In genomic region chr12:16788888-16789790, GRCh38 we compare ENCODE assay signal across 16 cellular contexts.
DNase-seq lines count a peak whose midpoint lies in the region; ATAC-seq, FAIRE-seq and TF ChIP-seq lines count a peak whose summit lies in the region.
"Had no signal": no experiment of that assay in that cellular context is flagged by ENCODE, and none has a peak within 500 bp of the region (broad histone marks: within the 10 kb centered on the region; RNA-seq: fewer than 3 reads in every experiment).

No MANE protein-coding gene starts in this region.

- no peak for TF ChIP-seq CTCF in GM12878 (IDR thresholded peaks at IDR 0.05 in 2 of 3, conservative IDR thresholded peaks at IDR 0.05 in 1 of 3; ENCODE audit: control insufficient read depth in 2 of 3, extremely low read depth in 1 of 3, insufficient read depth in 1 of 3, low read depth in 3 of 3, low read length in 3 of 3)

- no peak overlapping the region for H3K27ac Mint-ChIP-seq in stimulated activated memory B cell treated with anti-CD40 and anti-IgM and Interleukin-4, amounts not matched to agents 10 μg/mL and 1 μg/mL and 100 μg/mL, for 72 hours
- H3K27ac Mint-ChIP-seq: activated naive CD8-positive, alpha-beta T cell; B cell; HFFc6; stimulated activated naive B cell treated with anti-CD40 and anti-IgM and Interleukin-4, amounts not matched to agents 10 μg/mL and 1 μg/mL and 100 μg/mL, for 72 hours had no signal

- H3K27me3 Mint-ChIP-seq in stimulated activated memory B cell treated with anti-CD40 and anti-IgM and Interleukin-4, amounts not matched to agents 10 μg/mL and 1 μg/mL and 100 μg/mL, for 72 hours = no peaks in the 10 kb centered on the region
- H3K27me3 Mint-ChIP-seq: activated naive CD8-positive, alpha-beta T cell; B cell; stimulated activated naive B cell treated with anti-CD40 and anti-IgM and Interleukin-4, amounts not matched to agents 10 μg/mL and 1 μg/mL and 100 μg/mL, for 72 hours had no signal

- H3K9me3 Mint-ChIP-seq in stimulated activated memory B cell treated with anti-CD40 and anti-IgM and Interleukin-4, amounts not matched to agents 10 μg/mL and 1 μg/mL and 100 μg/mL, for 72 hours = peaks cover 7% of the 10 kb centered on the region

- TF ChIP-seq RAD21 in GM12878 (IDR thresholded peaks at IDR 0.05; ENCODE audit: insufficient read depth, low read depth, low read length) = no peak

- no peaks in the 10 kb centered on the region for H3K79me2 ChIP-seq in GM12878 (ENCODE audit: control insufficient read depth, insufficient read depth, low read length)

- ATAC-seq in GM18498 (IDR thresholded peaks at IDR 0.05; ENCODE audit: unreplicated experiment) (peak; percentile 72), GM19467 (IDR thresholded peaks at IDR 0.05; ENCODE audit: unreplicated experiment) (peak; percentile 85), HG03097 (IDR thresholded peaks at IDR 0.05; ENCODE audit: low FRiP score, unreplicated experiment) (peak; percentile 84), GM12878 (peak; percentile 84)
- ATAC-seq in stimulated activated memory B cell treated with anti-CD40 and anti-IgM and Interleukin-4, amounts not matched to agents 10 μg/mL and 1 μg/mL and 100 μg/mL, for 72 hours = no peak
- ATAC-seq: stimulated activated naive B cell treated with anti-CD40 and anti-IgM and Interleukin-4, amounts not matched to agents 10 μg/mL and 1 μg/mL and 100 μg/mL, for 72 hours had no signal

- 52% methylated on average over 12 of the region's 12 CpGs for WGBS in GM12878 (ENCODE audit: insufficient coverage, insufficient replicate concordance, low lambda C conversion rate, missing lambda C conversion rate)

- H3K9me3 ChIP-seq in GM12878 (replicated peaks; ENCODE audit: control insufficient read depth, insufficient read depth, low read length) = no peaks in the 10 kb centered on the region
- H3K9me3 ChIP-seq: esophagus squamous epithelium had no signal

- 0 out of 2 replicates have a peak overlapping the region, but pooled peaks have one; percentile 25 for H3K4me2 ChIP-seq in GM12878 (ENCODE audit: control insufficient read depth, insufficient read depth)

- DNase-seq in GM12878 (ENCODE audit: low read depth, low spot score) = peak; percentile 37
- DNase-seq in stimulated activated CD4-positive, alpha-beta T cell treated with anti-CD3 and anti-CD28 coated beads, Interleukin-4, amount 100 ng/mL, for 4 hours = no peak
- DNase-seq in CD1c-positive myeloid dendritic cell (ENCODE audit: extremely low spot score) = no peak
- no peak for DNase-seq in DMS 273 (lab: John Stamatoyannopoulos, UW; ENCODE audit: unreplicated experiment)
- DNase-seq: esophagus squamous epithelium; HFFc6; midbrain; NCI-H1105; SHP77 treated with DMSO at 0.1 percent for 48 hours; stimulated activated naive B cell treated with anti-CD40 and anti-IgM and Interleukin-4, amounts not matched to agents 10 μg/mL and 1 μg/mL and 100 μg/mL, for 72 hours had no signal

- H3K27ac ChIP-seq in GM12878 (ENCODE audit: control insufficient read depth, insufficient read depth) = no peak overlapping the region
- H3K27ac ChIP-seq: esophagus squamous epithelium had no signal

- SMC1A ChIA-PET in GM12878 (lab: Charles Lee; ENCODE audit: uncharacterized antibody, unreplicated experiment) = interaction anchor here (0.6 to 3.0 kb wide), 35 partner anchors 8 to 403 kb away, joined by 3 to 21 read pairs (median 4); no protein-coding TSS in a partner anchor

- RAD21 ChIA-PET in GM12878 (lab: Charles Lee; ENCODE audit: unreplicated experiment) = interaction anchor here (0.5 to 2.9 kb wide), 15 partner anchors 18 to 1377 kb away, joined by 3 to 12 read pairs (median 5); no protein-coding TSS in a partner anchor

- H3K27me3 ChIP-seq in GM12878 (replicated peaks in 1 of 2; ENCODE audit: control insufficient read depth in 2 of 2, insufficient read depth in 2 of 2, low read length in 1 of 2) = no peaks in the 10 kb centered on the region
- H3K27me3 ChIP-seq: esophagus squamous epithelium had no signal

- no peaks in the 10 kb centered on the region for H3K4me1 ChIP-seq in GM12878 (ENCODE audit: control insufficient read depth, insufficient read depth, low read length)
- H3K4me1 ChIP-seq: esophagus squamous epithelium had no signal

- in situ Hi-C loops in GM12878 (cut with MboI) = no loop called here

- no peak overlapping the region for H3K4me3 ChIP-seq in GM12878
- H3K4me3 ChIP-seq: esophagus squamous epithelium had no signal

- POLR2A ChIA-PET in GM12878 (lab: Charles Lee) = interaction anchor here (0.8 to 1.3 kb wide), 6 partner anchors 22 to 154 kb away, joined by 3 to 5 read pairs (median 3); no protein-coding TSS in a partner anchor

- CTCF ChIA-PET in GM12878 (lab: Yijun Ruan, JAX) = interaction anchor here (0.6 to 1.6 kb wide), 11 partner anchors 8 to 239 kb away, joined by 3 to 5 read pairs (median 3); no protein-coding TSS in a partner anchor

- no peaks in the 10 kb centered on the region for H4K20me1 ChIP-seq in GM12878 (ENCODE audit: control insufficient read depth, insufficient read depth)

- H3K36me3 Mint-ChIP-seq in stimulated activated memory B cell treated with anti-CD40 and anti-IgM and Interleukin-4, amounts not matched to agents 10 μg/mL and 1 μg/mL and 100 μg/mL, for 72 hours = no peaks in the 10 kb centered on the region
- H3K36me3 Mint-ChIP-seq: activated naive CD8-positive, alpha-beta T cell; stimulated activated naive B cell treated with anti-CD40 and anti-IgM and Interleukin-4, amounts not matched to agents 10 μg/mL and 1 μg/mL and 100 μg/mL, for 72 hours had no signal

- TF ChIP-seq EP300 in GM12878 (IDR thresholded peaks at IDR 0.05; ENCODE audit: borderline replicate concordance in 1 of 2, control insufficient read depth in 1 of 2, low read depth in 2 of 2, low read length in 2 of 2) = peak; percentile 37 to 58; a peak in 2 of 4 replicates

- H3K36me3 ChIP-seq in GM12878 (ENCODE audit: control insufficient read depth in 2 of 2, insufficient read depth in 2 of 2, low read length in 1 of 2) = no peaks in the 10 kb centered on the region
- H3K36me3 ChIP-seq: esophagus squamous epithelium had no signal

- intact Hi-C loops in GM12878 (cut with micrococcal nuclease; ENCODE audit: unreplicated experiment) = no loop called here

- H3K4me1 Mint-ChIP-seq in stimulated activated memory B cell treated with anti-CD40 and anti-IgM and Interleukin-4, amounts not matched to agents 10 μg/mL and 1 μg/mL and 100 μg/mL, for 72 hours = no peaks in the 10 kb centered on the region
- H3K4me1 Mint-ChIP-seq: B cell; stimulated activated naive B cell treated with anti-CD40 and anti-IgM and Interleukin-4, amounts not matched to agents 10 μg/mL and 1 μg/mL and 100 μg/mL, for 72 hours had no signal

- H3K9ac ChIP-seq in GM12878 (ENCODE audit: control insufficient read depth, insufficient read depth, low read length) = no peak overlapping the region

- H2AFZ ChIP-seq in GM12878 (ENCODE audit: control insufficient read depth, low read depth, low read length) = no peak overlapping the region

- no peak overlapping the region for H3K4me3 Mint-ChIP-seq in stimulated activated memory B cell treated with anti-CD40 and anti-IgM and Interleukin-4, amounts not matched to agents 10 μg/mL and 1 μg/mL and 100 μg/mL, for 72 hours
- H3K4me3 Mint-ChIP-seq: activated naive CD8-positive, alpha-beta T cell; B cell; HFFc6; stimulated activated naive B cell treated with anti-CD40 and anti-IgM and Interleukin-4, amounts not matched to agents 10 μg/mL and 1 μg/mL and 100 μg/mL, for 72 hours had no signal

- no TSS peak for BruUV-seq in GM12878 (replicated peaks; lab: Mats Ljungman, UMichigan)

- no peak for TF ChIP-seq POLR2A in GM12878 (IDR thresholded peaks at IDR 0.05; ENCODE audit: low read depth, low read length)

- FAIRE-seq in GM12878 (lab: Jason Lieb, UNC) = no peak

TF ChIP-seq in GM12878, 131 proteins besides CTCF, POLR2A, EP300 and RAD21 (continues in another document):
- TF ChIP-seq SUPT20H (IDR thresholded peaks at IDR 0.05; ENCODE audit: borderline replicate concordance, control insufficient read depth, low read depth, low read length) (no peak), TCF7 (IDR thresholded peaks at IDR 0.05; ENCODE audit: borderline replicate concordance) (no peak), GATAD2B (conservative IDR thresholded peaks at IDR 0.05; ENCODE audit: low read depth) (no peak), ZNF217 (IDR thresholded peaks at IDR 0.05) (peak; percentile 90), IKZF1 (conservative IDR thresholded peaks at IDR 0.05) (peak; percentile 54), REST (IDR thresholded peaks at IDR 0.05; ENCODE audit: low read depth, low read length) (peak; percentile 93), YY1 (IDR thresholded peaks at IDR 0.05; ENCODE audit: low read depth, low read length) (no peak), JUND (IDR thresholded peaks at IDR 0.05; ENCODE audit: low read depth, low read length) (no peak), NR2C2 (IDR thresholded peaks at IDR 0.05; ENCODE audit: borderline replicate concordance, control insufficient read depth, insufficient read length, low read depth) (no peak)
